8 cellular contexts compared by ENCODE assay signal in genomic region chr2:162890690-162891311, GRCh38. TPM values are rescaled to one million over a fixed set of nuclear protein-coding genes. Genes with fewer than 3 reads are reported as not detected.
A peak's percentile ranks its signal among the peaks of the same experiment; 100 is the strongest.
DNase-seq lines count a peak whose midpoint lies in the region; ATAC-seq and TF ChIP-seq lines count a peak whose summit lies in the region.

No MANE protein-coding gene starts in this region.

- no peak overlapping the region for H2AFZ ChIP-seq in mesenchymal stem cell (ENCODE audit: low read depth, low read length)

- no peak overlapping the region for H2BK120ac ChIP-seq in mesenchymal stem cell (ENCODE audit: low read depth, low read length)

- no peak overlapping the region for H3K23ac ChIP-seq in mesenchymal stem cell (ENCODE audit: low read length in 2 of 2)

- H3K9me3 ChIP-seq in cardiac muscle cell (ENCODE audit: low read depth) (no peaks in the 10 kb centered on the region), mesenchymal stem cell (ENCODE audit: control insufficient read depth, low read length) (no peaks in the 10 kb centered on the region)
- H3K9me3 ChIP-seq in CD8-positive, alpha-beta T cell (ENCODE audit: low read length): no peaks in the 10 kb centered on the region

- no peak overlapping the region for H2AK5ac ChIP-seq in mesenchymal stem cell (ENCODE audit: low read length, severe bottlenecking)

- H3K9me3 Mint-ChIP-seq in CD8-positive, alpha-beta T cell: peaks cover 2% of the 10 kb centered on the region

- no peaks in the 10 kb centered on the region for H3K36me3 Mint-ChIP-seq in CD8-positive, alpha-beta T cell

- H3K4me3 Mint-ChIP-seq in CD8-positive, alpha-beta T cell: no peak overlapping the region

- H3K27ac ChIP-seq in cardiac muscle cell: peak overlapping the region; percentile 1
- no peak overlapping the region for H3K27ac ChIP-seq in mesenchymal stem cell (ENCODE audit: low read length, poor library complexity, severe bottlenecking)
- H3K27ac ChIP-seq in CD8-positive, alpha-beta T cell (ENCODE audit: low read depth, low read length): no peak overlapping the region

- H3K9ac ChIP-seq in mesenchymal stem cell (ENCODE audit: low read length): peak overlapping the region; percentile 59

- H2BK12ac ChIP-seq in mesenchymal stem cell (ENCODE audit: low read length in 2 of 2): no peak overlapping the region

- H3K27me3 Mint-ChIP-seq in CD8-positive, alpha-beta T cell (ENCODE audit: low read depth): no peaks in the 10 kb centered on the region

- H3K14ac ChIP-seq in mesenchymal stem cell (ENCODE audit: low read length in 2 of 2): no peak overlapping the region

- H3K4me1 ChIP-seq in cardiac muscle cell (ENCODE audit: low read depth) (peaks cover 26% of the 10 kb centered on the region), mesenchymal stem cell (ENCODE audit: control insufficient read depth, insufficient read depth, low read depth, low read length) (no peaks in the 10 kb centered on the region)
- no peaks in the 10 kb centered on the region for H3K4me1 ChIP-seq in CD8-positive, alpha-beta T cell (ENCODE audit: insufficient read depth, low read length)

- H2BK15ac ChIP-seq in mesenchymal stem cell (ENCODE audit: low read depth, poor library complexity, severe bottlenecking): no peak overlapping the region

- H4K8ac ChIP-seq in mesenchymal stem cell (ENCODE audit: low read length): no peak overlapping the region

- H3K4me2 ChIP-seq in mesenchymal stem cell (ENCODE audit: low read length, poor library complexity, severe bottlenecking): no peak overlapping the region

- ATAC-seq in Right ventricle myocardium inferior: no peak
- ATAC-seq in GM21526 (IDR thresholded peaks at IDR 0.05; ENCODE audit: low FRiP score, unreplicated experiment): peak; percentile 98
- peak; percentile 94 for ATAC-seq in HG03565 (IDR thresholded peaks at IDR 0.05; ENCODE audit: unreplicated experiment)
- ATAC-seq in CD8-positive, alpha-beta T cell: no peak

- no peak overlapping the region for H4K91ac ChIP-seq in mesenchymal stem cell (ENCODE audit: low read length)

- H3K36me3 ChIP-seq in cardiac muscle cell (no peaks in the 10 kb centered on the region), mesenchymal stem cell (ENCODE audit: control insufficient read depth in 1 of 2, insufficient read depth in 2 of 2, low read depth in 1 of 2, low read length in 2 of 2) (no peaks in the 10 kb centered on the region)
- H3K36me3 ChIP-seq in CD8-positive, alpha-beta T cell (ENCODE audit: insufficient read depth, low read length): no peaks in the 10 kb centered on the region

- H3K18ac ChIP-seq in mesenchymal stem cell (ENCODE audit: low read depth in 1 of 2, low read length in 2 of 2): no peak overlapping the region

- CTCF ChIA-PET in CD8-positive, alpha-beta T cell (lab: Charles Lee): no interaction called here

- peak; percentile 76 for TF ChIP-seq CTCF in cardiac muscle cell (IDR thresholded peaks at IDR 0.05; ENCODE audit: low read depth, low read length)
- TF ChIP-seq CTCF in CD8-positive, alpha-beta T cell (IDR thresholded peaks at IDR 0.05): no peak

- H2BK5ac ChIP-seq in mesenchymal stem cell (ENCODE audit: low read depth, low read length, poor library complexity, severe bottlenecking): no peak overlapping the region

- H3K4me3 ChIP-seq in cardiac muscle cell (no peak overlapping the region), mesenchymal stem cell (ENCODE audit: insufficient read depth in 1 of 2, low read depth in 1 of 2, low read length in 2 of 2) (peak overlapping the region in 1 of 2 experiments; percentile 39)
- H3K4me3 ChIP-seq in CD8-positive, alpha-beta T cell (ENCODE audit: low read depth, low read length): no peak overlapping the region

- H3K27ac Mint-ChIP-seq in CD8-positive, alpha-beta T cell: no peak overlapping the region

- no peaks in the 10 kb centered on the region for H3K27me3 ChIP-seq in cardiac muscle cell
- no peaks in the 10 kb centered on the region for H3K27me3 ChIP-seq in mesenchymal stem cell (ENCODE audit: control insufficient read depth in 1 of 2, insufficient read depth in 1 of 2, low read length in 2 of 2)
- H3K27me3 ChIP-seq in CD8-positive, alpha-beta T cell (ENCODE audit: insufficient read depth, low read length): no peaks in the 10 kb centered on the region

- H3K4me1 Mint-ChIP-seq in CD8-positive, alpha-beta T cell (ENCODE audit: low read depth): peaks cover 2% of the 10 kb centered on the region

- H3K79me1 ChIP-seq in mesenchymal stem cell (replicated peaks; ENCODE audit: low read length, poor library complexity, severe bottlenecking): no peaks in the 10 kb centered on the region

- WGBS in mesenchymal stem cell: 5% methylated on average over 2 of the region's 4 CpGs

- no peak overlapping the region for H3K4ac ChIP-seq in mesenchymal stem cell (ENCODE audit: low read depth in 1 of 2, low read length in 2 of 2)

- peak; percentile 73 to 74 for DNase-seq in cardiac muscle cell (ENCODE audit: low read depth in 1 of 2, low spot score in 1 of 2)
- no peak for DNase-seq in Right ventricle myocardium inferior (ENCODE audit: missing footprints)
- DNase-seq in NCI-H774 (lab: John Stamatoyannopoulos, UW): peak; percentile 55
- peak; percentile 74 for DNase-seq in cerebellar cortex (ENCODE audit: low spot score)
- DNase-seq in mesenchymal stem cell: peak; percentile 78
- DNase-seq in CD8-positive, alpha-beta T cell: no peak

- intact Hi-C loops in Right ventricle myocardium inferior (cut with DNase I): no loop called here
- intact Hi-C loops in CD8-positive, alpha-beta T cell (cut with DNase I, micrococcal nuclease): no loop called here

- POLR2A ChIA-PET in CD8-positive, alpha-beta T cell (lab: Charles Lee): no interaction called here

RNA-seq across cellular contexts. Expression of gene KCNH7, which starts 52.2 kb away (rescaled TPM):
- 76.4 and 89.2 TPM in 2 replicates for total RNA-seq in cardiac muscle cell
- 39.5 and 56.7 TPM in 2 replicates for polyA plus RNA-seq in cardiac muscle cell
- not detected for total RNA-seq in Right ventricle myocardium inferior
- 0.03 TPM for polyA plus RNA-seq in mesenchymal stem cell (2013, experiment 1 of 2)
- polyA plus RNA-seq in mesenchymal stem cell (2013, experiment 2 of 2): 0.01 TPM
- not detected for total RNA-seq in CD8-positive, alpha-beta T cell

Comparison
In these comparisons a context has a peak if more than half of its experiments do, and no peak if none do; other contexts are left out.
1. DNase-seq: peak in cardiac muscle cell (2 of 2), NCI-H774 (single experiment), cerebellar cortex (single experiment) and mesenchymal stem cell (single experiment); none in Right ventricle myocardium inferior (single experiment) and CD8-positive, alpha-beta T cell (0 of 7).
2. RNA of gene KCNH7, which starts 52.2 kb away (total RNA-seq): 76.4 to 89.2 TPM in cardiac muscle cell; not detected in Right ventricle myocardium inferior (single experiment) and not detected in CD8-positive, alpha-beta T cell; every median in the first group is over 10 times any median in the second.
3. ATAC-seq: peak in GM21526 (single experiment) and HG03565 (single experiment); none in Right ventricle myocardium inferior (single experiment) and CD8-positive, alpha-beta T cell (single experiment).